Comparison of ENCODE assay signal across 8 cellular contexts in the genomic region with DNA sequence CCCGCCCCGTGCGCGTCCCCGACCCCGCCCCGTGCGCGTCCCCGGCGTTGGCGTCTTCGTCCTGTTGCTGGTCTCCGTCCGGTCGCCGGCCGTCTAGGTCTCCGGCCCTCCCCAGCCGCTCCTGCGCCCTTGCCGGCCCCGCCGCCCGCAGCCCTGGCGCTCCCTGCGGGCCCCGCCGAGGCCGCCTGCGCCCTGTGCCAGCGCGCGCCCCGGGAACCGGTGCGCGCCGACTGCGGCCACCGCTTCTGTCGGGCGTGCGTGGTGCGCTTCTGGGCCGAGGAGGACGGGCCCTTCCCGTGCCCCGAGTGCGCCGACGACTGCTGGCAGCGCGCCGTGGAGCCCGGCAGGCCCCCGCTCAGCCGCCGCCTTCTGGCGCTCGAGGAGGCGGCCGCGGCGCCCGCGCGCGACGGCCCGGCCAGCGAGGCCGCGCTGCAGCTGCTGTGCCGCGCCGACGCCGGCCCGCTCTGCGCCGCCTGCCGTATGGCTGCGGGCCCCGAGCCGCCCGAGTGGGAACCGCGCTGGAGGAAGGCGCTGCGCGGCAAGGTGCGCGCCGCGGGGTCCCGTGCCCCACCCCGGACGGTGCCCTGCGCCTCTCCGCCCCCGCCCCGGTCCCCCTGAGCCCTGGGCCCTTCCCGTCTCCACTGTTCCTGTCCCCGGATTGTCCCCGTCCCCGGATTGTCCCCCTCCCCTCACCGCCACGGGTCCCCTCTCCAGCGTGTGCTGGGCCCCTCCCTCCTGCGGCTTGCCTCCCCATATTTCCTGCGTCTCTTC. TPM values are rescaled to one million over a fixed set of nuclear protein-coding genes. Genes with fewer than 3 reads are reported as not detected.
DNase-seq lines count a peak whose midpoint lies in the region; ATAC-seq, FAIRE-seq and TF ChIP-seq lines count a peak whose summit lies in the region.

RNF187 (plus strand) TSS at position 47 of the 771 bp plus-strand sequence.

- H3K36me3 ChIP-seq in pancreas (peaks cover 0 to 19% (median 0%) of the 10 kb centered on the region in 3 donors), urinary bladder (ENCODE audit: insufficient read depth) (no peaks in the 10 kb centered on the region)

- no peaks in the 10 kb centered on the region for H3K27me3 ChIP-seq in pancreas

- H3K4me3 Mint-ChIP-seq in activated T-helper 17 cell treated with anti-CD3 and anti-CD28 coated beads, Interleukin-2, amount 50 U/mL, for 72 hours = peak within 1 kb of the TSS; percentile 92

- peak within 1 kb of the TSS; percentile 99 for H3K27ac Mint-ChIP-seq in activated T-helper 17 cell treated with anti-CD3 and anti-CD28 coated beads, Interleukin-2, amount 50 U/mL, for 72 hours

- H3K4me1 Mint-ChIP-seq in activated T-helper 17 cell treated with anti-CD3 and anti-CD28 coated beads, Interleukin-2, amount 50 U/mL, for 72 hours = peaks cover 10% of the 10 kb centered on the region

- CTCF ChIA-PET in HEK293T (lab: Yijun Ruan, JAX) = interaction anchor here (1.9 kb wide), 1 partner anchor 14 kb away, joined by 6 read pairs; no protein-coding TSS in a partner anchor

- H3K27ac ChIP-seq in pancreas (peak within 1 kb of the TSS; percentile 99 to 100 (median 100)), urinary bladder (ENCODE audit: low read depth) (peak within 1 kb of the TSS; percentile 99)

- H3K9me3 ChIP-seq in pancreas = no peaks in the 10 kb centered on the region

- no peak for FAIRE-seq in pancreas (lab: Jason Lieb, UNC)

- POLR2A ChIA-PET in HEK293T (lab: Yijun Ruan, JAX) = interaction anchor here (0.8 to 2.2 kb wide), 8 partner anchors 12 to 405 kb away, joined by 3 to 38 read pairs (median 4); partner anchors contain the start of gene ARF1

- peaks cover 4 to 22% (median 13%) of the 10 kb centered on the region in 3 donors for H3K4me1 ChIP-seq in pancreas
- peaks cover 5% of the 10 kb centered on the region for H3K4me1 ChIP-seq in urinary bladder (ENCODE audit: insufficient read depth)

- H3K27me3 Mint-ChIP-seq in activated T-helper 17 cell treated with anti-CD3 and anti-CD28 coated beads, Interleukin-2, amount 50 U/mL, for 72 hours = no peaks in the 10 kb centered on the region

- H3K9me3 Mint-ChIP-seq in activated T-helper 17 cell treated with anti-CD3 and anti-CD28 coated beads, Interleukin-2, amount 50 U/mL, for 72 hours = no peaks in the 10 kb centered on the region

- peak; percentile 61 for DNase-seq in HEK293T (ENCODE audit: extremely low spot score)
- peak; percentile 12 for DNase-seq in NCI-H1694 (lab: John Stamatoyannopoulos, UW)
- no peak for DNase-seq in glomerular endothelial cell (ENCODE audit: extremely low read depth, low read depth, low spot score)
- peak; percentile 86 to 98 (median 92) for DNase-seq in pancreas
- DNase-seq in AML-193 (lab: John Stamatoyannopoulos, UW) = no peak

- ATAC-seq in GM18508 (IDR thresholded peaks at IDR 0.05; ENCODE audit: insufficient read depth, unreplicated experiment) (peak; percentile 8), pancreas (peak; percentile 92 to 95 (median 94))
- peak; percentile 70 for ATAC-seq in activated T-helper 17 cell treated with anti-CD3 and anti-CD28 coated beads, Interleukin-2, amount 50 U/mL, for 72 hours (replicated peaks)

- TF ChIP-seq CTCF in pancreas (IDR thresholded peaks at IDR 0.05) = no peak

- intact Hi-C loops in pancreas (cut with DNase I) = no loop called here

- WGBS in pancreas, 2 donors = 1% methylated on average over 47 to 112 of the region's 112 CpGs
- WGBS in urinary bladder = under 1% methylated on average over 112 of the region's 112 CpGs

- peak within 1 kb of the TSS; percentile 69 to 98 (median 84) for H3K4me3 ChIP-seq in pancreas
- H3K4me3 ChIP-seq in urinary bladder (ENCODE audit: low read depth, low read length) = peak within 1 kb of the TSS; percentile 99

- peaks cover 48% of the 10 kb centered on the region for H3K36me3 Mint-ChIP-seq in activated T-helper 17 cell treated with anti-CD3 and anti-CD28 coated beads, Interleukin-2, amount 50 U/mL, for 72 hours (ENCODE audit: low read depth)

TF ChIP-seq in HEK293T, 16 proteins besides CTCF, POLR2A, EP300 and RAD21:
- no peak for TF ChIP-seq SUZ12 (IDR thresholded peaks at IDR 0.05)
- peak; percentile 77 for TF ChIP-seq FOXM1 (IDR thresholded peaks at IDR 0.05; ENCODE audit: borderline replicate concordance)
- peak; percentile 47; the same call in 1 of the 2 replicates for TF ChIP-seq LEF1 (IDR thresholded peaks at IDR 0.05; ENCODE audit: borderline replicate concordance)
- no peak for TF ChIP-seq ZNF384 (IDR thresholded peaks at IDR 0.05)
- TF ChIP-seq CTBP1 (IDR thresholded peaks at IDR 0.05; ENCODE audit: borderline replicate concordance) = no peak
- peak; percentile 73 for TF ChIP-seq ARNT (IDR thresholded peaks at IDR 0.05)

RNA-seq across cellular contexts. Expression of gene RNF187, which starts in this region (rescaled TPM):
- total RNA-seq in activated T-helper 17 cell treated with anti-CD3 and anti-CD28 coated beads, Interleukin-2, amount 50 U/mL, for 72 hours = 100 to 1,000 TPM in 1 of 2 donors, 10 to 100 TPM in 1; 92.7 to 111 TPM
- 65.5 and 81.3 TPM in 2 replicates for total RNA-seq in glomerular endothelial cell
- 10 to 100 TPM; 50.7 to 60.2 (median 54.1) TPM for total RNA-seq in pancreas
- polyA plus RNA-seq in pancreas = 10 to 100 TPM; 16.0 to 23.2 TPM
- 31.7 TPM for total RNA-seq in urinary bladder
- 44.2 TPM for polyA plus RNA-seq in urinary bladder

Comparison
In these comparisons a context has a peak if more than half of its experiments do, and no peak if none do; other contexts are left out.
1. ATAC-seq: peak in every context shown above with its lines; median percentile 94 in pancreas; 70 in activated T-helper 17 cell treated with anti-CD3 and anti-CD28 coated beads, Interleukin-2, amount 50 U/mL, for 72 hours; 8 in GM18508.
2. DNase-seq: peak in HEK293T (single experiment), NCI-H1694 (single experiment) and pancreas (6 of 6); none in glomerular endothelial cell (single experiment) and AML-193 (0 of 2).